20 cellular contexts compared by ENCODE assay signal in the genomic region with DNA sequence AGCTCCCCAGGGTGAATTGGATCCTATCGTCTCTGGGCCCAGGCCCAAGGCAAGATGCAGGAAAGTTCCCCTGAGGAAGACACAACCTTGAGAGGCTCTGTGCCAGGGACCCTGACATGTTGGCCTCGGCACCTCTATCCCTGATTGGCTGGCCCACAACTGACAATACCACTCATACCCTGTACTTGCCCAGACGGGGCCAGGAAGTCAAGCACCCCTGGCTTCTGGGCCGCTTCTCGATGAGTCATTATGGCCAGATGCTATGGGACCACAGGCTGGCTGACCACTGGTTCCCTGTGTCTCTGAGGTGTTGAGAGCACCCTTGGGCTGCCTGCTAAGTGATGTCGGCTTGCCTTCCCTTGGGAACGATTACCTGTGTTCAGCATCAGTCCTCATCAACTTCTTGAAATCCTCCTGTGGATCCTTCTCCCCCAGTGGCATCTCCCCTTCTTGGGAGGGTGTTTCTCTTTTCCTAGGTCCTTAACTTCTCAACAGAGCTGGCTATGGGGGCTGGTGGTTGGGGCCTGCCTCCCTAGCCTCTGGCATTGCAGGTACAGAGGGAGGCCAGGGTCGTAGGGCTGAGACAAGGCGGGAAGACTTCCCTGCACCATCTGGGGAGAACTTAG.
"Had no signal": no experiment of that assay in that cellular context is flagged by ENCODE, and none has a peak within 500 bp of the region (broad histone marks: within the 10 kb centered on the region; RNA-seq: fewer than 3 reads in every experiment).

No MANE protein-coding gene starts in this region.

- H3K9ac ChIP-seq: parathyroid adenoma had no signal

- H3K27me3 ChIP-seq: gastrocnemius medialis, right lobe of liver, tibial artery, upper lobe of right lung had no signal

- DNase-seq: cortex of kidney; dorsolateral prefrontal cortex; effector CD8-positive, alpha-beta T cell; gastrocnemius medialis; glutamatergic neuron; immature natural killer cell; kidney; left cardiac atrium; left ventricle myocardium inferior; lower lobe of right lung; midbrain; naive B cell; occipital lobe; right lobe of liver; stimulated activated CD4-positive, alpha-beta T cell treated with anti-CD3 and anti-CD28 coated beads, Interleukin-4, amount 100 ng/mL, for 1 hour; stimulated activated CD8-positive, alpha-beta memory T cell treated with anti-CD3 and anti-CD28 coated beads, Interleukin-4, amount 100 ng/mL, for 48 hours; tibial artery; upper lobe of right lung had no signal

- H3K27ac ChIP-seq: dorsolateral prefrontal cortex, gastrocnemius medialis, left ventricle myocardium inferior, lower lobe of right lung, parathyroid adenoma, prostate gland, right lobe of liver, tibial artery, upper lobe of right lung had no signal

- H3K36me3 ChIP-seq: gastrocnemius medialis, left ventricle myocardium inferior, lower lobe of right lung, prostate gland, right lobe of liver, tibial artery, upper lobe of right lung had no signal

- H3K4me3 ChIP-seq: dorsolateral prefrontal cortex, gastrocnemius medialis, left ventricle myocardium inferior, lower lobe of right lung, prostate gland, right lobe of liver, tibial artery, upper lobe of right lung had no signal

- H2AFZ ChIP-seq: parathyroid adenoma had no signal

- H3K4me1 ChIP-seq: gastrocnemius medialis, left ventricle myocardium inferior, lower lobe of right lung, parathyroid adenoma, prostate gland, right lobe of liver, tibial artery, upper lobe of right lung had no signal

- H3K9me3 ChIP-seq: gastrocnemius medialis, left ventricle myocardium inferior, lower lobe of right lung, prostate gland, right lobe of liver, tibial artery, upper lobe of right lung had no signal
